Comparison of ENCODE assay signal across 11 cellular contexts in the genomic region with DNA sequence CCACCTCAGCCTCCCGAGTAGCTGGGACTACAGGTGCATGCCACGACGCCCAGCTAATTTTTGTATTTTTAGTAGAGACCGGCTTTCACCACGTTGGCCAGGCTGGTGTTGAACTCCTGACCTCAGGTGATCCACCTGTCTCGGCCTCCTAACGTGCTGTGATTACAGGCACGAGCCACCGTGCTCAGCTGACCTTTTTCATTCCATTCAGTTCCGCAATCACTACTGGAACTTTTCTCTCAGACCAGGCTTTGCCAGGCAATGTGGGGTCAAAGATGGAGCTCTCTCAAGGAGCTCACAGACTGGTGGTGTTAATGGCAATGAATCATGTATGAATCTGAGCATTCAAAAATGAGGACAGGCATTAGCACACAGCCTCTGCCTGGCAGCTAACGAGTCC.
"Had no signal": no experiment of that assay in that cellular context is flagged by ENCODE, and none has a peak within 500 bp of the region (broad histone marks: within the 10 kb centered on the region; RNA-seq: fewer than 3 reads in every experiment).

No MANE protein-coding gene starts in this region.

- H3K9me3 Mint-ChIP-seq: activated CD4-positive, alpha-beta T cell treated with anti-CD3 and anti-CD28 coated beads, Interleukin-2, amount 10 ng/mL, durations not matched to agents 7 days and 5 days; activated T-cell treated with anti-CD3 and anti-CD28 coated beads, Interleukin-2, amount 50 U/mL, for 4 hours; neural crest cell had no signal

- DNase-seq: activated CD4-positive, alpha-beta T cell treated with anti-CD3 and anti-CD28 coated beads, Interleukin-2, amount 10 ng/mL, durations not matched to agents 7 days and 5 days; activated CD4-positive, CD25-positive, alpha-beta regulatory T cell; activated T-cell treated with anti-CD3 and anti-CD28 coated beads, Interleukin-2, amount 50 U/mL, for 4 hours; dorsolateral prefrontal cortex; foreskin keratinocyte; head of caudate nucleus; kidney; mesendoderm; ovary; T-helper 2 cell had no signal

- ATAC-seq: activated T-cell treated with anti-CD3 and anti-CD28 coated beads, Interleukin-2, amount 50 U/mL, for 4 hours; foreskin keratinocyte had no signal

- H3K27me3 Mint-ChIP-seq: activated CD4-positive, alpha-beta T cell treated with anti-CD3 and anti-CD28 coated beads, Interleukin-2, amount 10 ng/mL, durations not matched to agents 7 days and 5 days had no signal

- H3K4me3 Mint-ChIP-seq: activated CD4-positive, alpha-beta T cell treated with anti-CD3 and anti-CD28 coated beads, Interleukin-2, amount 10 ng/mL, durations not matched to agents 7 days and 5 days; activated T-cell treated with anti-CD3 and anti-CD28 coated beads, Interleukin-2, amount 50 U/mL, for 4 hours; neural crest cell had no signal
